16 cellular contexts compared by ENCODE assay signal in the genomic region with DNA sequence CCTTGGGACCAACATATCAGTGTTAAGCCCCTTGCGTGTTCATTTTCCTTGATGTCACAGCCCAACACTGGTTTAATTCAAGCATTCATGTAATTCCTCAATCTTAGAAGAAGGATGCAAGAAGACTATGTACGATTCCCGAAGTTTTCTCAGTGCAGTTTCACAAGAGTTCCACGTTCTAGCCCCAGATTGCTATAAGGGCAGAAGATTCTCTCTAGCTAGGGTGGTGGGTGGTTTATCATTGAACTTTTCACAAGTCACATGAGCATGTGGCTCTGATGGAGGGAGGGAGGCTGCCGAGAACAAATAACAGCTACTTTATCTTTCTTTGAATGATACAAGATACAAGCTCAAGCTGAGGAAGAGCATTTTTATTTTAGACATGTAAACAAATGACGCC.
DNase-seq lines count a peak whose midpoint lies in the region; ATAC-seq lines count a peak whose summit lies in the region.
"Had no signal": no experiment of that assay in that cellular context is flagged by ENCODE, and none has a peak within 500 bp of the region (broad histone marks: within the 10 kb centered on the region; RNA-seq: fewer than 3 reads in every experiment).

No MANE protein-coding gene starts in this region.

- peak; percentile 23 for DNase-seq in NCI-H1092 treated with DMSO at 0.1 percent for 48 hours (lab: John Stamatoyannopoulos, UW)
- no peak for DNase-seq in NCI-H1092 (lab: John Stamatoyannopoulos, UW)
- DNase-seq in adipocyte (ENCODE audit: low read depth), result peak; percentile 25
- DNase-seq in AG20443 (ENCODE audit: low spot score), result no peak
- no peak for DNase-seq in activated CD8-positive, alpha-beta memory T cell treated with anti-CD3 and anti-CD28 coated beads, Interleukin-2, amount 50 U/mL, for 48 hours
- DNase-seq: activated CD4-positive, alpha-beta T cell treated with anti-CD3 and anti-CD28 coated beads for 36 hours; activated T-cell treated with anti-CD3 and anti-CD28 coated beads, Interleukin-2, amount 50 U/mL, for 48 hours; body of pancreas; naive thymus-derived CD4-positive, alpha-beta T cell; NCI-H187; small intestine; transverse colon had no signal

- H3K36me3 ChIP-seq in adipocyte (ENCODE audit: control insufficient read depth, insufficient read depth, low read length, severe bottlenecking) (no peaks in the 10 kb centered on the region), iPS-18a (ENCODE audit: control insufficient read depth, low read depth, low read length) (no peaks in the 10 kb centered on the region), skeletal muscle satellite cell (ENCODE audit: insufficient read depth, low read length) (no peaks in the 10 kb centered on the region)
- H3K36me3 ChIP-seq: transverse colon had no signal

- H3K27ac ChIP-seq in iPS-18a (ENCODE audit: low read length), result no peak overlapping the region
- H3K27ac ChIP-seq: 22Rv1 had no signal

- H3K4me2 ChIP-seq in skeletal muscle satellite cell (ENCODE audit: low read length), result peak overlapping the region; percentile 97

- H3K9me3 ChIP-seq in adipocyte (ENCODE audit: control insufficient read depth, low read length), result no peaks in the 10 kb centered on the region
- no peaks in the 10 kb centered on the region for H3K9me3 ChIP-seq in iPS-18a (ENCODE audit: control insufficient read depth, low read depth, low read length)
- no peaks in the 10 kb centered on the region for H3K9me3 ChIP-seq in skeletal muscle satellite cell (replicated peaks; ENCODE audit: low read length)
- H3K9me3 ChIP-seq: body of pancreas, transverse colon had no signal

- H3K4me1 ChIP-seq in adipocyte (ENCODE audit: control insufficient read depth, insufficient read depth, low read length) (peaks cover 16% of the 10 kb centered on the region), iPS-18a (ENCODE audit: control insufficient read depth, low read depth, low read length) (peaks cover 26% of the 10 kb centered on the region), skeletal muscle satellite cell (ENCODE audit: control insufficient read depth, insufficient read depth, low read length) (peaks cover 16% of the 10 kb centered on the region)

- H3K27me3 ChIP-seq in adipocyte (replicated peaks; ENCODE audit: control insufficient read depth, insufficient read depth, low read length) (no peaks in the 10 kb centered on the region), iPS-18a (ENCODE audit: control insufficient read depth, insufficient read depth, low read length) (peaks cover 7% of the 10 kb centered on the region), skeletal muscle satellite cell (ENCODE audit: control insufficient read depth, insufficient read depth, low read length) (no peaks in the 10 kb centered on the region)
- H3K27me3 ChIP-seq: body of pancreas, transverse colon had no signal

- H3K9ac ChIP-seq in adipocyte (ENCODE audit: low read length) (peak overlapping the region; percentile 60), iPS-18a (ENCODE audit: low read length) (peak overlapping the region; percentile 78), skeletal muscle satellite cell (ENCODE audit: low read depth, low read length) (no peak overlapping the region)

- peak overlapping the region; percentile 79 for H3K4me3 ChIP-seq in adipocyte (ENCODE audit: low read length)
- H3K4me3 ChIP-seq in iPS-18a (ENCODE audit: low read length), result peak overlapping the region; percentile 73
- peak overlapping the region; percentile 71 for H3K4me3 ChIP-seq in skeletal muscle satellite cell (ENCODE audit: low read length)
- H3K4me3 ChIP-seq: body of pancreas had no signal

- no peak for ATAC-seq in HG03565 (IDR thresholded peaks at IDR 0.05; ENCODE audit: unreplicated experiment)
- ATAC-seq: activated CD4-positive, alpha-beta T cell treated with anti-CD3 and anti-CD28 coated beads for 36 hours; naive thymus-derived CD4-positive, alpha-beta T cell had no signal

Comparison
In these comparisons a context has a peak if more than half of its experiments do, and no peak if none do; other contexts are left out.
1. DNase-seq: peak in NCI-H1092 treated with DMSO at 0.1 percent for 48 hours (single experiment) and adipocyte (single experiment); none in NCI-H1092 (single experiment), AG20443 (single experiment) and activated CD8-positive, alpha-beta memory T cell treated with anti-CD3 and anti-CD28 coated beads, Interleukin-2, amount 50 U/mL, for 48 hours (single experiment).
2. Peak in every context shown above with its lines, with median percentiles within 50 percentile points of each other: H3K4me3 ChIP-seq.